27 cellular contexts compared by ENCODE assay signal in the genomic region with DNA sequence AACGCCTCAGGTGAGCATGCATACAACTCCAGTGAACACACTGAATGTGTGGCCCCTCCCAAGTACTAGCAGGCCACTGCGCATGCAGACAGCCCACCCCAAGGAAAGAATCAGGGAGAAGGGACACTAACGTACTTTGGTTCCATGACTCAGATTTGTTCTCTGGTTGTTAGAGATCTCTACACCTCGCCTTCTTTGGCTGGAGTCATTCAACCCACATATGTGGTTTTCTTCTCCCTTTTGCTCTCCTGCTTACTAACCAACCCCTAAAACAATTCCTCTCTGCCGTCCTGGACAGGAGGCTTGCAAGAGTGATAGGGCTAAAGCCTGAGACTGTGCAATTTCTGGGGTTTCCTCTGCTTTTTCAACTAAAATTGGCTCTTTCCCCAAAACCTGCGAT. TPM values are rescaled to one million over a fixed set of nuclear protein-coding genes. Genes with fewer than 3 reads are reported as not detected.
"Had no signal": no experiment of that assay in that cellular context is flagged by ENCODE, and none has a peak within 500 bp of the region (broad histone marks: within the 10 kb centered on the region; RNA-seq: fewer than 3 reads in every experiment).

No MANE protein-coding gene starts in this region.

- H3K36me3 ChIP-seq: gastrocnemius medialis, lower lobe of right lung, ovary, sigmoid colon, tibial artery had no signal

- ATAC-seq: esophagus mucosa; gastrocnemius medialis; left ventricle myocardium superior; lower lobe of right lung; naive thymus-derived CD8-positive, alpha-beta T cell; psoas muscle; right cardiac atrium; stimulated activated naive B cell treated with anti-CD40 and anti-IgM and Interleukin-4, amounts not matched to agents 10 μg/mL and 1 μg/mL and 100 μg/mL, for 72 hours had no signal

- H3K27ac Mint-ChIP-seq: endodermal cell, nephron progenitor cell, type B pancreatic cell had no signal

- H3K4me3 Mint-ChIP-seq: endodermal cell; naive thymus-derived CD8-positive, alpha-beta T cell; nephron progenitor cell; stimulated activated naive B cell treated with anti-CD40 and anti-IgM and Interleukin-4, amounts not matched to agents 10 μg/mL and 1 μg/mL and 100 μg/mL, for 72 hours; type B pancreatic cell had no signal

- DNase-seq: effector CD8-positive, alpha-beta T cell; endodermal cell; foreskin fibroblast; gastrocnemius medialis; head of caudate nucleus; left ventricle myocardium superior; lower lobe of right lung; naive thymus-derived CD8-positive, alpha-beta T cell; nephron progenitor cell; occipital lobe; ovary; posterior cingulate gyrus; psoas muscle; right cardiac atrium; sigmoid colon; stimulated activated CD4-positive, alpha-beta T cell treated with anti-CD3 and anti-CD28 coated beads, Interleukin-2, amount 100 ng/mL, for 24 hours; stimulated activated CD4-positive, alpha-beta T cell treated with anti-CD3 and anti-CD28 coated beads, Interleukin-4, amount 100 ng/mL, for 24 hours; stimulated activated naive B cell treated with anti-CD40 and anti-IgM and Interleukin-4, amounts not matched to agents 10 μg/mL and 1 μg/mL and 100 μg/mL, for 72 hours; substantia nigra; testis; tibial artery had no signal

- H3K9me3 ChIP-seq: gastrocnemius medialis, lower lobe of right lung, ovary, psoas muscle, sigmoid colon, testis, tibial artery had no signal

- H3K27me3 ChIP-seq: gastrocnemius medialis, ovary, sigmoid colon, testis, tibial artery had no signal

- H3K27me3 Mint-ChIP-seq: naive thymus-derived CD8-positive, alpha-beta T cell; stimulated activated naive B cell treated with anti-CD40 and anti-IgM and Interleukin-4, amounts not matched to agents 10 μg/mL and 1 μg/mL and 100 μg/mL, for 72 hours had no signal

- H3K9me3 Mint-ChIP-seq: naive thymus-derived CD8-positive, alpha-beta T cell; stimulated activated naive B cell treated with anti-CD40 and anti-IgM and Interleukin-4, amounts not matched to agents 10 μg/mL and 1 μg/mL and 100 μg/mL, for 72 hours; type B pancreatic cell had no signal

- H3K4me1 ChIP-seq: gastrocnemius medialis, psoas muscle, sigmoid colon, testis, tibial artery had no signal

- H3K4me1 Mint-ChIP-seq: endodermal cell, nephron progenitor cell had no signal

- H3K27ac ChIP-seq: epithelial cell of prostate, gastrocnemius medialis, lower lobe of right lung, ovary, psoas muscle, sigmoid colon, testis, tibial artery had no signal

- H3K4me3 ChIP-seq: gastrocnemius medialis, lower lobe of right lung, ovary, psoas muscle, sigmoid colon, testis, tibial artery had no signal

- H3K36me3 Mint-ChIP-seq: naive thymus-derived CD8-positive, alpha-beta T cell; stimulated activated naive B cell treated with anti-CD40 and anti-IgM and Interleukin-4, amounts not matched to agents 10 μg/mL and 1 μg/mL and 100 μg/mL, for 72 hours had no signal

RNA-seq across cellular contexts. Expression of gene CD48, which starts 5.7 kb away (rescaled TPM):
- total RNA-seq: glomerular endothelial cell, myocyte, renal cortical epithelial cell had no signal

RNA-seq across cellular contexts. Expression of gene SLAMF7, which starts 21.8 kb away (rescaled TPM):
- total RNA-seq: endodermal cell, glomerular endothelial cell, myocyte, occipital lobe, renal cortical epithelial cell had no signal
